In genomic region chr4:17956245-17956644, GRCh38 we compare ENCODE assay signal across 8 cellular contexts.
"Had no signal": no experiment of that assay in that cellular context is flagged by ENCODE, and none has a peak within 500 bp of the region (broad histone marks: within the 10 kb centered on the region; RNA-seq: fewer than 3 reads in every experiment).

No MANE protein-coding gene starts in this region.

- DNase-seq: IMR-90, KBM-7, KG1 had no signal

- H3K4me3 ChIP-seq: K562 had no signal

- ATAC-seq: HepG2, K562 had no signal

- H3K27me3 Mint-ChIP-seq: IgD-negative memory B cell had no signal

- H3K27ac ChIP-seq: HL-60 had no signal

- H3K27ac Mint-ChIP-seq: IgD-negative memory B cell had no signal

- H3K4me3 Mint-ChIP-seq: IgD-negative memory B cell had no signal

- H3K4me1 Mint-ChIP-seq: IgD-negative memory B cell had no signal

- FAIRE-seq: HepG2, HTR-8/SVneo, K562 had no signal
